ENCODE assay signal across 8 cellular contexts in genomic region chr2:233857511-233858118, GRCh38. TPM values are rescaled to one million over a fixed set of nuclear protein-coding genes. Genes with fewer than 3 reads are reported as not detected.
A peak's percentile ranks its signal among the peaks of the same experiment; 100 is the strongest.
DNase-seq lines count a peak whose midpoint lies in the region; ATAC-seq and TF ChIP-seq lines count a peak whose summit lies in the region.

No MANE protein-coding gene starts in this region.

- H3K9ac ChIP-seq in liver (ENCODE audit: low read depth in 1 of 2, low read length in 2 of 2) = no peak overlapping the region

- peaks cover 1% of the 10 kb centered on the region for H3K4me1 Mint-ChIP-seq in MCF 10A (ENCODE audit: insufficient read depth, unreplicated experiment)

- H3K4me3 ChIP-seq in breast epithelium = no peak overlapping the region
- H3K4me3 ChIP-seq in Panc1 (ENCODE audit: low read depth in 2 of 2, low read length in 2 of 2) = no peak overlapping the region
- H3K4me3 ChIP-seq in liver (ENCODE audit: low read depth in 1 of 3, low read length in 3 of 3) = no peak overlapping the region
- no peak overlapping the region for H3K4me3 ChIP-seq in suprapubic skin

- no peaks in the 10 kb centered on the region for H3K36me3 Mint-ChIP-seq in MCF 10A (ENCODE audit: insufficient read depth, unreplicated experiment)

- no peaks in the 10 kb centered on the region for H3K4me1 ChIP-seq in breast epithelium
- H3K4me1 ChIP-seq in Panc1 (ENCODE audit: control insufficient read depth, insufficient read depth, low read length) = peaks cover 20% of the 10 kb centered on the region
- peaks cover 6 to 8% (median 7%) of the 10 kb centered on the region in 4 donors for H3K4me1 ChIP-seq in liver (ENCODE audit: control insufficient read depth in 4 of 4, insufficient read depth in 4 of 4, low read length in 3 of 4)
- peaks cover 12% of the 10 kb centered on the region for H3K4me1 ChIP-seq in suprapubic skin

- H3K4me3 Mint-ChIP-seq in MCF 10A (ENCODE audit: unreplicated experiment) = no peak overlapping the region

- no peaks in the 10 kb centered on the region for H3K27me3 Mint-ChIP-seq in MCF 10A (ENCODE audit: insufficient read depth, unreplicated experiment)

- no peaks in the 10 kb centered on the region for H3K9me3 Mint-ChIP-seq in MCF 10A (ENCODE audit: unreplicated experiment)

- BruUV-seq in MCF 10A (replicated peaks; lab: Mats Ljungman, UMichigan) (no TSS peak), Panc1 (replicated peaks; lab: Mats Ljungman, UMichigan) (no TSS peak)

- H3K27me3 ChIP-seq in breast epithelium = no peaks in the 10 kb centered on the region
- H3K27me3 ChIP-seq in Panc1 (ENCODE audit: control insufficient read depth, insufficient read depth, low read length) = no peaks in the 10 kb centered on the region
- no peaks in the 10 kb centered on the region for H3K27me3 ChIP-seq in liver (ENCODE audit: control insufficient read depth in 4 of 4, insufficient read depth in 4 of 4, low read length in 3 of 4)
- no peaks in the 10 kb centered on the region for H3K27me3 ChIP-seq in suprapubic skin

- DNase-seq in MCF 10A (ENCODE audit: unreplicated experiment) (peak; percentile 45), breast epithelium (ENCODE audit: low spot score in 2 of 2) (no peak), Panc1 (ENCODE audit: low read depth, low spot score) (no peak), suprapubic skin (ENCODE audit: low spot score in 2 of 2) (no peak), glomerular visceral epithelial cell (ENCODE audit: extremely low spot score) (no peak)
- peak in 3 of 4 experiments; percentile 22 to 41 (median 24) for DNase-seq in activated naive CD4-positive, alpha-beta T cell (lab: John Stamatoyannopoulos, UW)
- DNase-seq in NK-92 treated with Interleukin-12 subunit alpha and Interleukin-12 subunit beta, amount 100 ng/mL, for 24 hours (lab: John Stamatoyannopoulos, UW) = no peak

- no peaks in the 10 kb centered on the region for H3K9me3 ChIP-seq in breast epithelium
- H3K9me3 ChIP-seq in Panc1 (ENCODE audit: control insufficient read depth, insufficient read depth, low read depth, low read length) = no peaks in the 10 kb centered on the region
- H3K9me3 ChIP-seq in liver (ENCODE audit: control insufficient read depth in 4 of 4, low read length in 3 of 4) = no peaks in the 10 kb centered on the region
- H3K9me3 ChIP-seq in suprapubic skin = no peaks in the 10 kb centered on the region

- TF ChIP-seq RAD21 in liver (IDR thresholded peaks at IDR 0.05) = peak; percentile 61 to 74

- no peak for TF ChIP-seq POLR2A in breast epithelium (IDR thresholded peaks at IDR 0.05)
- TF ChIP-seq POLR2A in suprapubic skin (IDR thresholded peaks at IDR 0.05) = no peak

- 38% methylated on average over 9 of the region's 9 CpGs for WGBS in liver
- 36% methylated on average over 9 of the region's 9 CpGs for WGBS in suprapubic skin

- in situ Hi-C loops in Panc1 (cut with HindIII; ENCODE audit: low pct_unique_long_range_greater_than_20kb, low sequenced_read_pairs) = no loop called here

- 0 out of 2 replicates have a peak, but pooled peaks have one; percentile 19 for ATAC-seq in Panc1

- CTCF ChIA-PET in MCF 10A (lab: Yijun Ruan, JAX) (interaction anchor here (0.6 to 1.6 kb wide), 13 partner anchors 10 to 688 kb away, joined by 3 to 11 read pairs (median 3); partner anchors contain the start of gene MSL3B), Panc1 (lab: Charles Lee) (interaction anchor here (0.5 to 0.9 kb wide), 9 partner anchors 10 to 1259 kb away, joined by 3 to 5 read pairs (median 4); partner anchors contain the start of gene MSL3B)

- POLR2A ChIA-PET in MCF 10A (lab: Yijun Ruan, JAX) = no interaction called here
- POLR2A ChIA-PET in Panc1 (lab: Charles Lee) = no interaction called here

- intact Hi-C loops in MCF 10A (cut with micrococcal nuclease) (loop anchor here (10.0 kb wide), 1 partner anchor 647 kb away; no protein-coding TSS in a partner anchor), breast epithelium (cut with DNase I; ENCODE audit: low total_unique reads) (no loop called here), Panc1 (cut with micrococcal nuclease; ENCODE audit: unreplicated experiment) (loop anchor here (2.0 to 5.0 kb wide), 2 partner anchors 117 to 1250 kb away; no protein-coding TSS in a partner anchor)

- TF ChIP-seq CTCF in MCF 10A (IDR thresholded peaks at IDR 0.05; ENCODE audit: unreplicated experiment) (peak; percentile 76), breast epithelium (IDR thresholded peaks at IDR 0.05) (no peak), Panc1 (IDR thresholded peaks at IDR 0.05) (peak; percentile 93), liver (IDR thresholded peaks at IDR 0.05; ENCODE audit: low read depth, low read length, missing input control) (peak; percentile 62), suprapubic skin (IDR thresholded peaks at IDR 0.05) (peak; percentile 22 to 61)

- no peak for TF ChIP-seq EP300 in suprapubic skin (IDR thresholded peaks at IDR 0.05)

- no peak overlapping the region for H3K27ac Mint-ChIP-seq in MCF 10A (ENCODE audit: low read depth, unreplicated experiment)

- no peaks in the 10 kb centered on the region for H3K36me3 ChIP-seq in breast epithelium
- peaks cover 12% of the 10 kb centered on the region for H3K36me3 ChIP-seq in Panc1 (ENCODE audit: control insufficient read depth, insufficient read depth, low read length)
- H3K36me3 ChIP-seq in liver (ENCODE audit: control insufficient read depth in 4 of 4, insufficient read depth in 3 of 4, low read depth in 1 of 4, low read length in 3 of 4) = no peaks in the 10 kb centered on the region
- no peaks in the 10 kb centered on the region for H3K36me3 ChIP-seq in suprapubic skin

- no peak overlapping the region for H3K27ac ChIP-seq in breast epithelium
- H3K27ac ChIP-seq in Panc1 (ENCODE audit: low read length) = peak overlapping the region; percentile 83
- H3K27ac ChIP-seq in liver (ENCODE audit: low read depth in 1 of 2, low read length in 2 of 2) = no peak overlapping the region
- H3K27ac ChIP-seq in suprapubic skin = no peak overlapping the region

TF ChIP-seq in liver, 16 proteins besides CTCF, POLR2A, EP300 and RAD21:
- TF ChIP-seq SP1 (IDR thresholded peaks at IDR 0.05) (no peak), JUND (IDR thresholded peaks at IDR 0.05) (no peak), ZBTB33 (IDR thresholded peaks at IDR 0.05) (no peak), REST (IDR thresholded peaks at IDR 0.05) (no peak), RXRA (IDR thresholded peaks at IDR 0.05) (no peak), TAF1 (conservative IDR thresholded peaks at IDR 0.05) (no peak), YY1 (IDR thresholded peaks at IDR 0.05) (no peak), NR2F2 (IDR thresholded peaks at IDR 0.05) (no peak)

RNA-seq across cellular contexts. Expression of gene HJURP, which starts 3.3 kb away (rescaled TPM):
- total RNA-seq in MCF 10A (2022) = 12.7 and 29.3 TPM in 2 replicates
- 1 to 10 TPM in 1 of 3 donors, under 1 TPM in 1, not detected in 1; 0.33 to 3.0 TPM for total RNA-seq in breast epithelium
- 87.0 TPM for total RNA-seq in Panc1 (2021; ENCODE audit: unreplicated experiment)
- polyA plus RNA-seq in Panc1 (2012; ENCODE audit: insufficient read length) = 65.2 TPM
- 10 to 100 TPM in 1 of 2 donors, under 1 TPM in 1; 0.08 to 32.9 TPM for total RNA-seq in liver
- polyA plus RNA-seq in liver = 1 to 10 TPM in 1 of 2 donors, under 1 TPM in 1; 0.94 to 1.9 TPM
- 1 to 10 TPM; 1.7 to 7.1 (median 3.9) TPM for total RNA-seq in suprapubic skin

RNA-seq across cellular contexts. Expression of gene TRPM8, which starts 59.6 kb away (rescaled TPM):
- not detected in 2 replicates for total RNA-seq in MCF 10A (2022)
- total RNA-seq in breast epithelium = not detected
- total RNA-seq in Panc1 (2021; ENCODE audit: unreplicated experiment) = 3.9 TPM
- 2.9 TPM for polyA plus RNA-seq in Panc1 (2012; ENCODE audit: insufficient read length)
- total RNA-seq in liver = 10 to 100 TPM in 1 of 2 donors, 1 to 10 TPM in 1; 1.1 to 79.2 TPM
- polyA plus RNA-seq in liver = 10 to 100 TPM; 19.8 to 46.5 TPM
- under 1 TPM in 2 of 4 donors, not detected in 2; 0.34 to 0.72 TPM for total RNA-seq in suprapubic skin

Comparison
In these comparisons a context has a peak if more than half of its experiments do, and no peak if none do; other contexts are left out.
1. DNase-seq: peak in MCF 10A (single experiment) and activated naive CD4-positive, alpha-beta T cell (3 of 4); none in breast epithelium (0 of 2), Panc1 (single experiment), suprapubic skin (0 of 2), NK-92 treated with Interleukin-12 subunit alpha and Interleukin-12 subunit beta, amount 100 ng/mL, for 24 hours (single experiment) and glomerular visceral epithelial cell (single experiment).
2. CTCF ChIP-seq: peak in MCF 10A (single experiment), Panc1 (single experiment), liver (single experiment) and suprapubic skin (2 of 2); none in breast epithelium (0 of 3).